Comparison of ENCODE assay signal across 1 cellular context in the genomic region with DNA sequence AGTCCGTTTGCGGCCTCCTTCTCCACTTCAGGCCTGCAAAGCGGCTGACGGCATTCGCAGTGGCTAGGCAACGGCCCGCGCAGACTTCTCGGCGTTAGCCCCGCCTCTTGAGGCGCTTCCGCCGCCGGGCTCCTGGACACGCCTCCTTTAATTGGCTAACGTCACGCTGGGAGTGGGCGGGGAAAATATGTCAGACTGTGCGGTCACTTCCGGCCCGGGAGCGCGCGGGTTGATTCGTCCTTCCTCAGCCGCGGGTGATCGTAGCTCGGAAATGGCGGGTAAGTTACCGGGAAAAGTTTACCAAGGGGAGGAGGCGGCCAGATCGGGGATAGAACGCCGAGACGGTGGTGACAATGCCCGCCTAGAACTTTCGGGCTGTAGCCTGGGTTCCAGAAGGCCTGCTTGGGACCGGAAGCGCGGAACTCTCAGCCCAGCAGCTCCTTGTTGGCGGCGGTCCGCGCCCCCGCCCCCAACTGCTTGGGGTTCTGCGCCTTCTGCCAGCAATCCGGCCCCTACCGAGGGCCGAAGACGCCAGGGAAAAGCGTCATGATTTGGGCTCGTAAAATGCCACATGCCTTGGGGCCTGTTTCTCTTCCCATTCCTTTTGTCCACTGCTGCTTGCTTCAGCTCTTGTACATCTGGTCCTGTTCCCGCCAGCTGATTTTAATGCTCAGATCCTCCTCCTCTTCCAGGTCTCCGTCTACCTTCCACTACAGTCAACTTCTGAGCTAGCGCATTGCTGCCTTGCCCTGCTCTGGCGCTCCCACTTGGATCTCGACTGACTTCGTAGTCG.
A peak's percentile ranks its signal among the peaks of the same experiment; 100 is the strongest.
TF ChIP-seq lines count a peak whose summit lies in the region.

A gene with protein sequence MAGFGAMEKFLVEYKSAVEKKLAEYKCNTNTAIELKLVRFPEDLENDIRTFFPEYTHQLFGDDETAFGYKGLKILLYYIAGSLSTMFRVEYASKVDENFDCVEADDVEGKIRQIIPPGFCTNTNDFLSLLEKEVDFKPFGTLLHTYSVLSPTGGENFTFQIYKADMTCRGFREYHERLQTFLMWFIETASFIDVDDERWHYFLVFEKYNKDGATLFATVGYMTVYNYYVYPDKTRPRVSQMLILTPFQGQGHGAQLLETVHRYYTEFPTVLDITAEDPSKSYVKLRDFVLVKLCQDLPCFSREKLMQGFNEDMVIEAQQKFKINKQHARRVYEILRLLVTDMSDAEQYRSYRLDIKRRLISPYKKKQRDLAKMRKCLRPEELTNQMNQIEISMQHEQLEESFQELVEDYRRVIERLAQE (plus strand): TSS at position 232 of the 793 bp plus-strand sequence. CDS start 40 bp downstream, at position 272.

TF ChIP-seq in HepG2, 621 proteins besides CTCF, POLR2A, EP300 and RAD21 (continued from another document and continues in another):
- TF ChIP-seq, protein P1, sequence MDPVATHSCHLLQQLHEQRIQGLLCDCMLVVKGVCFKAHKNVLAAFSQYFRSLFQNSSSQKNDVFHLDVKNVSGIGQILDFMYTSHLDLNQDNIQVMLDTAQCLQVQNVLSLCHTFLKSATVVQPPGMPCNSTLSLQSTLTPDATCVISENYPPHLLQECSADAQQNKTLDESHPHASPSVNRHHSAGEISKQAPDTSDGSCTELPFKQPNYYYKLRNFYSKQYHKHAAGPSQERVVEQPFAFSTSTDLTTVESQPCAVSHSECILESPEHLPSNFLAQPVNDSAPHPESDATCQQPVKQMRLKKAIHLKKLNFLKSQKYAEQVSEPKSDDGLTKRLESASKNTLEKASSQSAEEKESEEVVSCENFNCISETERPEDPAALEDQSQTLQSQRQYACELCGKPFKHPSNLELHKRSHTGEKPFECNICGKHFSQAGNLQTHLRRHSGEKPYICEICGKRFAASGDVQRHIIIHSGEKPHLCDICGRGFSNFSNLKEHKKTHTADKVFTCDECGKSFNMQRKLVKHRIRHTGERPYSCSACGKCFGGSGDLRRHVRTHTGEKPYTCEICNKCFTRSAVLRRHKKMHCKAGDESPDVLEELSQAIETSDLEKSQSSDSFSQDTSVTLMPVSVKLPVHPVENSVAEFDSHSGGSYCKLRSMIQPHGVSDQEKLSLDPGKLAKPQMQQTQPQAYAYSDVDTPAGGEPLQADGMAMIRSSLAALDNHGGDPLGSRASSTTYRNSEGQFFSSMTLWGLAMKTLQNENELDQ (CRISPR knock-in tag; IDR thresholded peaks at IDR 0.05; ENCODE audit: borderline replicate concordance) = no peak
- TF ChIP-seq SIN3A (IDR thresholded peaks at IDR 0.05; ENCODE audit: borderline replicate concordance, low read depth, low read length) (peak; percentile 94), ELF1 (CRISPR knock-in tag; IDR thresholded peaks at IDR 0.05) (peak; percentile 89), CBX1 (IDR thresholded peaks at IDR 0.05; ENCODE audit: low read depth) (peak; percentile 15), HCFC1 (IDR thresholded peaks at IDR 0.05; ENCODE audit: low read depth, low read length) (peak; percentile 18; the same call in 1 of the 2 replicates), PAX8 (CRISPR knock-in tag; IDR thresholded peaks at IDR 0.05; ENCODE audit: borderline replicate concordance) (0 out of 2 replicates have a peak, but pooled peaks have one; percentile 71), ZNF749 (CRISPR knock-in tag; IDR thresholded peaks at IDR 0.05; ENCODE audit: borderline replicate concordance) (0 out of 2 replicates have a peak, but pooled peaks have one; percentile 59), ZNF282 (IDR thresholded peaks at IDR 0.05; ENCODE audit: partially characterized antibody) (no peak), TP53 (CRISPR knock-in tag; conservative IDR thresholded peaks at IDR 0.05) (no peak), NFIB (CRISPR knock-in tag; IDR thresholded peaks at IDR 0.05; ENCODE audit: borderline replicate concordance) (0 out of 2 replicates have a peak, but pooled peaks have one; percentile 15), ONECUT2 (CRISPR knock-in tag; IDR thresholded peaks at IDR 0.05) (no peak), SP2 (CRISPR knock-in tag; IDR thresholded peaks at IDR 0.05) (peak; percentile 82), MEIS1 (CRISPR knock-in tag; IDR thresholded peaks at IDR 0.05; ENCODE audit: borderline replicate concordance) (peak; percentile 40; the same call in 1 of the 2 replicates), NR2F6 (IDR thresholded peaks at IDR 0.05) (no peak), NR2F6 (CRISPR knock-in tag; IDR thresholded peaks at IDR 0.05) (peak; percentile 59; the same call in 1 of the 2 replicates), RARA (CRISPR knock-in tag; IDR thresholded peaks at IDR 0.05) (0 out of 2 replicates have a peak, but pooled peaks have one; percentile 21), ZSCAN22 (CRISPR knock-in tag; IDR thresholded peaks at IDR 0.05) (no peak)
- TF ChIP-seq, protein P2, sequence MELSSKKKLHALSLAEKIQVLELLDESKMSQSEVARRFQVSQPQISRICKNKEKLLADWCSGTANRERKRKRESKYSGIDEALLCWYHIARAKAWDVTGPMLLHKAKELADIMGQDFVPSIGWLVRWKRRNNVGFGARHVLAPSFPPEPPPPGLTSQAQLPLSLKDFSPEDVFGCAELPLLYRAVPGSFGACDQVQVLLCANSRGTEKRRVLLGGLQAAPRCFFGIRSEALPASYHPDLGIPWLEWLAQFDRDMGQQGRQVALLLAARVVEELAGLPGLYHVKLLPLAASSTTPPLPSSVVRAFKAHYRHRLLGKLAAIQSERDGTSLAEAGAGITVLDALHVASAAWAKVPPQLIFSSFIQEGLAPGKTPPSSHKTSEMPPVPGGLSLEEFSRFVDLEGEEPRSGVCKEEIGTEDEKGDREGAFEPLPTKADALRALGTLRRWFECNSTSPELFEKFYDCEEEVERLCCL (CRISPR knock-in tag; IDR thresholded peaks at IDR 0.05; ENCODE audit: borderline replicate concordance) = no peak
- TF ChIP-seq, protein P3, sequence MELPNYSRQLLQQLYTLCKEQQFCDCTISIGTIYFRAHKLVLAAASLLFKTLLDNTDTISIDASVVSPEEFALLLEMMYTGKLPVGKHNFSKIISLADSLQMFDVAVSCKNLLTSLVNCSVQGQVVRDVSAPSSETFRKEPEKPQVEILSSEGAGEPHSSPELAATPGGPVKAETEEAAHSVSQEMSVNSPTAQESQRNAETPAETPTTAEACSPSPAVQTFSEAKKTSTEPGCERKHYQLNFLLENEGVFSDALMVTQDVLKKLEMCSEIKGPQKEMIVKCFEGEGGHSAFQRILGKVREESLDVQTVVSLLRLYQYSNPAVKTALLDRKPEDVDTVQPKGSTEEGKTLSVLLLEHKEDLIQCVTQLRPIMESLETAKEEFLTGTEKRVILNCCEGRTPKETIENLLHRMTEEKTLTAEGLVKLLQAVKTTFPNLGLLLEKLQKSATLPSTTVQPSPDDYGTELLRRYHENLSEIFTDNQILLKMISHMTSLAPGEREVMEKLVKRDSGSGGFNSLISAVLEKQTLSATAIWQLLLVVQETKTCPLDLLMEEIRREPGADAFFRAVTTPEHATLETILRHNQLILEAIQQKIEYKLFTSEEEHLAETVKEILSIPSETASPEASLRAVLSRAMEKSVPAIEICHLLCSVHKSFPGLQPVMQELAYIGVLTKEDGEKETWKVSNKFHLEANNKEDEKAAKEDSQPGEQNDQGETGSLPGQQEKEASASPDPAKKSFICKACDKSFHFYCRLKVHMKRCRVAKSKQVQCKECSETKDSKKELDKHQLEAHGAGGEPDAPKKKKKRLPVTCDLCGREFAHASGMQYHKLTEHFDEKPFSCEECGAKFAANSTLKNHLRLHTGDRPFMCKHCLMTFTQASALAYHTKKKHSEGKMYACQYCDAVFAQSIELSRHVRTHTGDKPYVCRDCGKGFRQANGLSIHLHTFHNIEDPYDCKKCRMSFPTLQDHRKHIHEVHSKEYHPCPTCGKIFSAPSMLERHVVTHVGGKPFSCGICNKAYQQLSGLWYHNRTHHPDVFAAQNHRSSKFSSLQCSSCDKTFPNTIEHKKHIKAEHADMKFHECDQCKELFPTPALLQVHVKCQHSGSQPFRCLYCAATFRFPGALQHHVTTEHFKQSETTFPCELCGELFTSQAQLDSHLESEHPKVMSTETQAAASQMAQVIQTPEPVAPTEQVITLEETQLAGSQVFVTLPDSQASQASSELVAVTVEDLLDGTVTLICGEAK (IDR thresholded peaks at IDR 0.05) = peak; percentile 41
- TF ChIP-seq, protein P3 (CRISPR knock-in tag; IDR thresholded peaks at IDR 0.05) = peak; percentile 30; the same call in 1 of the 2 replicates
- TF ChIP-seq, protein P4, sequence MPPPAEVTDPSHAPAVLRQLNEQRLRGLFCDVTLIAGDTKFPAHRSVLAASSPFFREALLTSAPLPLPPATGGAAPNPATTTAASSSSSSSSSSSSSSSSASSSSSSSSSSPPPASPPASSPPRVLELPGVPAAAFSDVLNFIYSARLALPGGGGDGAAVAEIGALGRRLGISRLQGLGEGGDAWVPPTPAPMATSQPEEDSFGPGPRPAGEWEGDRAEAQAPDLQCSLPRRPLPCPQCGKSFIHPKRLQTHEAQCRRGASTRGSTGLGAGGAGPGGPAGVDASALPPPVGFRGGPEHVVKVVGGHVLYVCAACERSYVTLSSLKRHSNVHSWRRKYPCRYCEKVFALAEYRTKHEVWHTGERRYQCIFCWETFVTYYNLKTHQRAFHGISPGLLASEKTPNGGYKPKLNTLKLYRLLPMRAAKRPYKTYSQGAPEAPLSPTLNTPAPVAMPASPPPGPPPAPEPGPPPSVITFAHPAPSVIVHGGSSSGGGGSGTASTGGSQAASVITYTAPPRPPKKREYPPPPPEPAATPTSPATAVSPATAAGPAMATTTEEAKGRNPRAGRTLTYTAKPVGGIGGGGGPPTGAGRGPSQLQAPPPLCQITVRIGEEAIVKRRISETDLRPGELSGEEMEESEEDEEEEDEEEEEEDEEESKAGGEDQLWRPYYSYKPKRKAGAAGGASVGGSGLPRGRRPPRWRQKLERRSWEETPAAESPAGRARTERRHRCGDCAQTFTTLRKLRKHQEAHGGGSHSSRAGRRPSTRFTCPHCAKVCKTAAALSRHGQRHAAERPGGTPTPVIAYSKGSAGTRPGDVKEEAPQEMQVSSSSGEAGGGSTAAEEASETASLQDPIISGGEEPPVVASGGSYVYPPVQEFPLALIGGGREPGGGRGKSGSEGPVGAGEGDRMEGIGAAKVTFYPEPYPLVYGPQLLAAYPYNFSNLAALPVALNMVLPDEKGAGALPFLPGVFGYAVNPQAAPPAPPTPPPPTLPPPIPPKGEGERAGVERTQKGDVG (CRISPR knock-in tag; IDR thresholded peaks at IDR 0.05; ENCODE audit: borderline replicate concordance) = no peak
- TF ChIP-seq, protein P5, sequence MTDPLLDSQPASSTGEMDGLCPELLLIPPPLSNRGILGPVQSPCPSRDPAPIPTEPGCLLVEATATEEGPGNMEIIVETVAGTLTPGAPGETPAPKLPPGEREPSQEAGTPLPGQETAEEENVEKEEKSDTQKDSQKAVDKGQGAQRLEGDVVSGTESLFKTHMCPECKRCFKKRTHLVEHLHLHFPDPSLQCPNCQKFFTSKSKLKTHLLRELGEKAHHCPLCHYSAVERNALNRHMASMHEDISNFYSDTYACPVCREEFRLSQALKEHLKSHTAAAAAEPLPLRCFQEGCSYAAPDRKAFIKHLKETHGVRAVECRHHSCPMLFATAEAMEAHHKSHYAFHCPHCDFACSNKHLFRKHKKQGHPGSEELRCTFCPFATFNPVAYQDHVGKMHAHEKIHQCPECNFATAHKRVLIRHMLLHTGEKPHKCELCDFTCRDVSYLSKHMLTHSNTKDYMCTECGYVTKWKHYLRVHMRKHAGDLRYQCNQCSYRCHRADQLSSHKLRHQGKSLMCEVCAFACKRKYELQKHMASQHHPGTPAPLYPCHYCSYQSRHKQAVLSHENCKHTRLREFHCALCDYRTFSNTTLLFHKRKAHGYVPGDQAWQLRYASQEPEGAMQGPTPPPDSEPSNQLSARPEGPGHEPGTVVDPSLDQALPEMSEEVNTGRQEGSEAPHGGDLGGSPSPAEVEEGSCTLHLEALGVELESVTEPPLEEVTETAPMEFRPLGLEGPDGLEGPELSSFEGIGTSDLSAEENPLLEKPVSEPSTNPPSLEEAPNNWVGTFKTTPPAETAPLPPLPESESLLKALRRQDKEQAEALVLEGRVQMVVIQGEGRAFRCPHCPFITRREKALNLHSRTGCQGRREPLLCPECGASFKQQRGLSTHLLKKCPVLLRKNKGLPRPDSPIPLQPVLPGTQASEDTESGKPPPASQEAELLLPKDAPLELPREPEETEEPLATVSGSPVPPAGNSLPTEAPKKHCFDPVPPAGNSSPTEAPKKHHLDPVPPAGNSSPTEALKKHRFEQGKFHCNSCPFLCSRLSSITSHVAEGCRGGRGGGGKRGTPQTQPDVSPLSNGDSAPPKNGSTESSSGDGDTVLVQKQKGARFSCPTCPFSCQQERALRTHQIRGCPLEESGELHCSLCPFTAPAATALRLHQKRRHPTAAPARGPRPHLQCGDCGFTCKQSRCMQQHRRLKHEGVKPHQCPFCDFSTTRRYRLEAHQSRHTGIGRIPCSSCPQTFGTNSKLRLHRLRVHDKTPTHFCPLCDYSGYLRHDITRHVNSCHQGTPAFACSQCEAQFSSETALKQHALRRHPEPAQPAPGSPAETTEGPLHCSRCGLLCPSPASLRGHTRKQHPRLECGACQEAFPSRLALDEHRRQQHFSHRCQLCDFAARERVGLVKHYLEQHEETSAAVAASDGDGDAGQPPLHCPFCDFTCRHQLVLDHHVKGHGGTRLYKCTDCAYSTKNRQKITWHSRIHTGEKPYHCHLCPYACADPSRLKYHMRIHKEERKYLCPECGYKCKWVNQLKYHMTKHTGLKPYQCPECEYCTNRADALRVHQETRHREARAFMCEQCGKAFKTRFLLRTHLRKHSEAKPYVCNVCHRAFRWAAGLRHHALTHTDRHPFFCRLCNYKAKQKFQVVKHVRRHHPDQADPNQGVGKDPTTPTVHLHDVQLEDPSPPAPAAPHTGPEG (CRISPR knock-in tag; IDR thresholded peaks at IDR 0.05) = peak; percentile 35; the same call in 1 of the 2 replicates
